Comparison of ENCODE assay signal across 7 cellular contexts in genomic region chr11:65559951-65560537, GRCh38. TPM values are rescaled to one million over a fixed set of nuclear protein-coding genes. Genes with fewer than 3 reads are reported as not detected.
DNase-seq lines count a peak whose midpoint lies in the region; ATAC-seq lines count a peak whose summit lies in the region.
"Had no signal": no experiment of that assay in that cellular context is flagged by ENCODE, and none has a peak within 500 bp of the region (broad histone marks: within the 10 kb centered on the region; RNA-seq: fewer than 3 reads in every experiment).

No MANE protein-coding gene starts in this region.

- peaks cover 51% of the 10 kb centered on the region for H3K4me1 ChIP-seq in muscle layer of colon (ENCODE audit: insufficient read depth, low read length)

- H3K27ac ChIP-seq in adipose tissue (ENCODE audit: low read depth, low read length) (peak overlapping the region; percentile 83), muscle layer of colon (ENCODE audit: low read depth, low read length) (peak overlapping the region; percentile 85)

- no peaks in the 10 kb centered on the region for H3K27me3 ChIP-seq in muscle layer of colon (ENCODE audit: control insufficient read depth in 1 of 2, insufficient read depth in 2 of 2, low read length in 2 of 2)

- peak overlapping the region; percentile 13 for H3K9ac ChIP-seq in muscle layer of colon (ENCODE audit: low read length)

- no peak for ATAC-seq in HG03159 (IDR thresholded peaks at IDR 0.05; ENCODE audit: unreplicated experiment)
- ATAC-seq in GM21367 (IDR thresholded peaks at IDR 0.05; ENCODE audit: unreplicated experiment) = no peak

- H3K4me3 ChIP-seq in muscle layer of colon (ENCODE audit: low read depth in 1 of 2, low read length in 2 of 2) = no peak overlapping the region

- WGBS in adipose tissue, 3 donors = 37 to 59% (median 48%) methylated on average over 5 of the region's 5 CpGs

- peak; percentile 93 for DNase-seq in M059J (ENCODE audit: low read depth)
- no peak for DNase-seq in stimulated activated naive CD4-positive, alpha-beta T cell treated with Interleukin-2 at 50 U/mL for 16 hours (lab: John Stamatoyannopoulos, UW)
- DNase-seq: activated B cell treated with CpG ODN at 0.5 μM for 24 hours had no signal

- no peaks in the 10 kb centered on the region for H3K9me3 ChIP-seq in muscle layer of colon (ENCODE audit: low read length)

- no peaks in the 10 kb centered on the region for H3K36me3 ChIP-seq in muscle layer of colon (ENCODE audit: insufficient read depth, low read length)

RNA-seq across cellular contexts. Expression of gene LTBP3, which starts 1.9 kb away (rescaled TPM):
- 15.1 and 27.3 TPM in 2 replicates for total RNA-seq in M059J (2014; rRNA removed; shearing (Covaris generic))
- 10 to 100 TPM; 44.3 to 69.5 (median 55.4) TPM for polyA plus RNA-seq in adipose tissue

RNA-seq across cellular contexts. Expression of gene ZNRD2, which starts 10.2 kb away (rescaled TPM):
- 106 and 116 TPM in 2 replicates for total RNA-seq in M059J (2014; rRNA removed; shearing (Covaris generic))
- polyA plus RNA-seq in adipose tissue = 10 to 100 TPM; 50.0 to 72.9 (median 58.8) TPM

RNA-seq across cellular contexts. Expression of gene FAM89B, which starts 12.3 kb away (rescaled TPM):
- total RNA-seq in M059J (2014; rRNA removed; shearing (Covaris generic)) = 35.4 and 40.0 TPM in 2 replicates
- 10 to 100 TPM; 52.2 to 74.9 (median 66.3) TPM for polyA plus RNA-seq in adipose tissue

RNA-seq across cellular contexts. Expression of gene EHBP1L1, which starts 15.8 kb away (rescaled TPM):
- total RNA-seq in M059J (2014; rRNA removed; shearing (Covaris generic)) = 2.0 and 9.3 TPM in 2 replicates
- 10 to 100 TPM in 2 of 3 donors, 1 to 10 TPM in 1; 9.7 to 70.4 (median 48.5) TPM for polyA plus RNA-seq in adipose tissue

RNA-seq across cellular contexts. Expression of gene SCYL1, which starts 35.2 kb away (rescaled TPM):
- 59.7 and 96.5 TPM in 2 replicates for total RNA-seq in M059J (2014; rRNA removed; shearing (Covaris generic))
- polyA plus RNA-seq in adipose tissue = 10 to 100 TPM; 55.1 to 77.2 (median 63.0) TPM
